ENCODE assay signal across 14 cellular contexts in the genomic region with DNA sequence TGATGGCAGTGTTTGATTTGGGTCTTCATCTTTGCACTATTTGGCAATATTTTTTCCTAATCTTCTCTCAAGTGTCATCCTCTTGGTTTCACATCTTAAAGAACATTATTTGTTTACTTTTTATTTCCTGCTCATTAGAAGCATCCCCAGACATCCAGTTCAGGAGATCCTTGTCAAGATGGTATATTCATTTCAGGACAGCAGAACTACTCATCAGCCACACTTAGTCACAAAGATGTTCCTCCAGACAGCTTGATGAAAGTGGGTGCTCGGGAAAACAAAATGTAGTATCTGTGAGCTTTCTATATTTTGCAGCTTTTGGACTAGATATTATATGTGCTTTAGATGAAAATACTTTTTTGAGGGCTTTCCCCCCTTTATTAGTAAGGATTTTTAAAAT.
"Had no signal": no experiment of that assay in that cellular context is flagged by ENCODE, and none has a peak within 500 bp of the region (broad histone marks: within the 10 kb centered on the region; RNA-seq: fewer than 3 reads in every experiment).

No MANE protein-coding gene starts in this region.

- H3K9me3 Mint-ChIP-seq: neural crest cell had no signal

- H3K36me3 ChIP-seq: colonic mucosa, thyroid gland had no signal

- H3K4me3 ChIP-seq: cardiac muscle cell, colonic mucosa, lung, psoas muscle, right lobe of liver, smooth muscle cell, thyroid gland had no signal

- H3K9me3 ChIP-seq: colonic mucosa, psoas muscle, right lobe of liver, thyroid gland had no signal

- H3K27ac ChIP-seq: cardiac muscle cell, colonic mucosa, psoas muscle, right lobe of liver, thyroid gland had no signal

- H3K27me3 ChIP-seq: cardiac muscle cell, colonic mucosa, right lobe of liver, thyroid gland had no signal

- DNase-seq: activated CD4-positive, alpha-beta T cell treated with anti-CD3 and anti-CD28 coated beads, Interleukin-2, amount 50 U/mL, for 48 hours; activated CD4-positive, CD25-positive, alpha-beta regulatory T cell treated with anti-CD3 and anti-CD28 coated beads, Interleukin-2, amount 50 U/mL, for 72 hours; colonic mucosa; islet precursor cell; midbrain; psoas muscle; right lobe of liver; T-helper 9 cell; thyroid gland had no signal

- H3K4me2 ChIP-seq: smooth muscle cell had no signal

- H3K4me3 Mint-ChIP-seq: neural crest cell had no signal

- ATAC-seq: esophagus mucosa, psoas muscle, right lobe of liver had no signal

- H3K4me1 ChIP-seq: colonic mucosa, psoas muscle, right lobe of liver, thyroid gland had no signal
